ENCODE assay signal across 24 cellular contexts in genomic region chr1:232108598-232108997, GRCh38.
"Had no signal": no experiment of that assay in that cellular context is flagged by ENCODE, and none has a peak within 500 bp of the region (broad histone marks: within the 10 kb centered on the region; RNA-seq: fewer than 3 reads in every experiment).

No MANE protein-coding gene starts in this region.

- H3K27ac ChIP-seq: ascending aorta, esophagus squamous epithelium, heart right ventricle, parathyroid adenoma, right lobe of liver, upper lobe of right lung had no signal

- H2AFZ ChIP-seq: parathyroid adenoma had no signal

- H3K4me1 ChIP-seq: ascending aorta, heart right ventricle, parathyroid adenoma, upper lobe of right lung had no signal

- H3K36me3 Mint-ChIP-seq: activated naive CD4-positive, alpha-beta T cell treated with anti-CD3 and anti-CD28 coated beads, Interleukin-2, amount 50 U/mL, for 24 hours; immature natural killer cell; memory B cell; naive B cell had no signal

- H3K79me2 ChIP-seq: parathyroid adenoma had no signal

- H3K4me3 Mint-ChIP-seq: activated naive CD4-positive, alpha-beta T cell treated with anti-CD3 and anti-CD28 coated beads, Interleukin-2, amount 50 U/mL, for 24 hours; effector memory CD8-positive, alpha-beta T cell; immature natural killer cell; memory B cell; naive B cell; neural crest cell; T-helper 1 cell treated with Interleukin-12 subunit alpha and Interleukin-12 subunit beta and Interleukin-4 antibody, amounts not matched to agents 30 μg/mL and 1 μg/mL, for 36 hours had no signal

- ATAC-seq: effector memory CD8-positive, alpha-beta T cell; heart right ventricle; left ventricle myocardium superior; mucosa of descending colon; right lobe of liver; upper lobe of right lung had no signal

- H3K4me1 Mint-ChIP-seq: activated naive CD4-positive, alpha-beta T cell treated with anti-CD3 and anti-CD28 coated beads, Interleukin-2, amount 50 U/mL, for 24 hours; immature natural killer cell; memory B cell; naive B cell had no signal

- DNase-seq: activated CD4-positive, alpha-beta T cell treated with anti-CD3 and anti-CD28 coated beads, Interleukin-2, amount 50 U/mL, for 1 hour; activated CD4-positive, CD25-positive, alpha-beta regulatory T cell treated with anti-CD3 and anti-CD28 coated beads, Interleukin-2, amount 50 U/mL, for 72 hours; activated CD8-positive, alpha-beta memory T cell treated with anti-CD3 and anti-CD28 coated beads for 24 hours; activated CD8-positive, alpha-beta memory T cell treated with anti-CD3 and anti-CD28 coated beads, Interleukin-2, amount 50 U/mL, for 48 hours; activated effector memory CD4-positive, alpha-beta T cell treated with anti-CD3 and anti-CD28 coated beads, Interleukin-2, amount 50 U/mL, for 16 hours; activated T-cell treated with anti-CD3 and anti-CD28 coated beads, Interleukin-2, amount 50 U/mL, for 48 hours; effector memory CD8-positive, alpha-beta T cell; esophagus squamous epithelium; heart right ventricle; immature natural killer cell; left ventricle myocardium superior; mucosa of descending colon; naive B cell; right lobe of liver; stimulated activated CD4-positive, alpha-beta T cell treated with anti-CD3 and anti-CD28 coated beads, Interleukin-4, amount 100 ng/mL, for 4 hours; stimulated activated naive CD4-positive, alpha-beta T cell; upper lobe of right lung had no signal

- FAIRE-seq: bronchial epithelial cell had no signal

- H3K9me3 Mint-ChIP-seq: activated naive CD4-positive, alpha-beta T cell treated with anti-CD3 and anti-CD28 coated beads, Interleukin-2, amount 50 U/mL, for 24 hours; effector memory CD8-positive, alpha-beta T cell; immature natural killer cell; neural crest cell; T-helper 1 cell treated with Interleukin-12 subunit alpha and Interleukin-12 subunit beta and Interleukin-4 antibody, amounts not matched to agents 30 μg/mL and 1 μg/mL, for 36 hours had no signal

- H3K4me3 ChIP-seq: ascending aorta, esophagus squamous epithelium, heart right ventricle, mucosa of descending colon, right lobe of liver, upper lobe of right lung had no signal

- H3K36me3 ChIP-seq: ascending aorta, esophagus squamous epithelium, heart right ventricle, right lobe of liver, upper lobe of right lung had no signal

- H3K27me3 ChIP-seq: ascending aorta, esophagus squamous epithelium, upper lobe of right lung had no signal

- H3K27ac Mint-ChIP-seq: activated naive CD4-positive, alpha-beta T cell treated with anti-CD3 and anti-CD28 coated beads, Interleukin-2, amount 50 U/mL, for 24 hours; effector memory CD8-positive, alpha-beta T cell; memory B cell; naive B cell; T-helper 1 cell treated with Interleukin-12 subunit alpha and Interleukin-12 subunit beta and Interleukin-4 antibody, amounts not matched to agents 30 μg/mL and 1 μg/mL, for 36 hours had no signal
